In the genomic region with DNA sequence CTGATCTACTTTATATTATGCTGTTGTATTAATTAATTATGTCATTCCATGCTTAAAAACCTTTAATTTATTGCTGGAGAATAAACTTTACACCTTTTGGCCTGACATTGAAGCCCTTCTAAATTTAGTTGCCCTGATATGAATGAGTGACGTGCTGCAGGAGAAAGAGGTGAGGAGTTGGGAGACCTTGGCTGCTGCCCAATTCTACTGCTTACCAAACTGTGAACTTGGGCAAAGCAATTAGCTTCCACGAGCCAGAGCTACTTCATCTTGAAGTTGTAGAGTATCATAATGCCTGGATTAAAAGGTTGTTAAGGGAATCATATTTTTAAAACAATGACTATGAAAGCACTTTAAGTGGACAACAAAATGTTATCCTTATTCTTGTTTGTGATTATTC, we compare ENCODE assay signal across 27 cellular contexts.
DNase-seq lines count a peak whose midpoint lies in the region; ATAC-seq and TF ChIP-seq lines count a peak whose summit lies in the region.
"Had no signal": no experiment of that assay in that cellular context is flagged by ENCODE, and none has a peak within 500 bp of the region (broad histone marks: within the 10 kb centered on the region; RNA-seq: fewer than 3 reads in every experiment).

No MANE protein-coding gene starts in this region.

- POLR2A ChIA-PET in activated CD4-positive, alpha-beta memory T cell treated with anti-CD3 and anti-CD28 coated beads for 36 hours (lab: Charles Lee) = no interaction called here

- H3K79me2 ChIP-seq in neural progenitor cell (ENCODE audit: low read depth) = no peaks in the 10 kb centered on the region

- H3F3A ChIP-seq in neural progenitor cell (ENCODE audit: low read depth) = no peaks in the 10 kb centered on the region

- CTCF ChIA-PET in Calu3 (lab: Charles Lee) = interaction anchor here (0.6 kb wide), 1 partner anchor 1035 kb away, joined by 4 read pairs; no protein-coding TSS in a partner anchor
- CTCF ChIA-PET in activated CD4-positive, alpha-beta memory T cell treated with anti-CD3 and anti-CD28 coated beads for 36 hours (lab: Charles Lee) = no interaction called here

- H3K27ac ChIP-seq in neural progenitor cell = no peak overlapping the region
- H3K27ac ChIP-seq: adrenal gland, C4-2B, coronary artery, HL-60, lower lobe of right lung, Peyer's patch had no signal

- H3K9ac ChIP-seq in neural progenitor cell = no peak overlapping the region

- H4K20me1 ChIP-seq in neural progenitor cell (ENCODE audit: low read depth) = no peaks in the 10 kb centered on the region

- H3K4me1 Mint-ChIP-seq in neural progenitor cell = peaks cover 12% of the 10 kb centered on the region
- peaks cover 9% of the 10 kb centered on the region for H3K4me1 Mint-ChIP-seq in Calu3 (ENCODE audit: low read depth, unreplicated experiment)
- no peaks in the 10 kb centered on the region for H3K4me1 Mint-ChIP-seq in activated CD4-positive, alpha-beta memory T cell treated with anti-CD3 and anti-CD28 coated beads for 36 hours (ENCODE audit: low read depth)
- H3K4me1 Mint-ChIP-seq: natural killer cell had no signal

- DNase-seq in NCI-H446 treated with DMSO at 0.1 percent for 48 hours (lab: John Stamatoyannopoulos, UW) = peak; percentile 45
- DNase-seq in Right ventricle myocardium superior = peak; percentile 68
- no peak for DNase-seq in neural progenitor cell (ENCODE audit: low spot score)
- no peak for DNase-seq in Calu3
- DNase-seq in NCI-H748 (lab: John Stamatoyannopoulos, UW; ENCODE audit: unreplicated experiment) = no peak
- DNase-seq in activated CD4-positive, alpha-beta memory T cell treated with anti-CD3 and anti-CD28 coated beads for 36 hours = no peak
- DNase-seq: activated CD4-positive, alpha-beta T cell treated with anti-CD3 and anti-CD28 coated beads, Interleukin-2, amount 50 U/mL, for 4 hours; activated CD4-positive, CD25-positive, alpha-beta regulatory T cell; activated CD8-positive, alpha-beta memory T cell treated with anti-CD3 and anti-CD28 coated beads, Interleukin-2, amount 50 U/mL, for 4 hours; activated naive CD4-positive, alpha-beta T cell treated with anti-CD3 and anti-CD28 coated beads for 36 hours; adrenal gland; Karpas-422; lower lobe of right lung; natural killer cell; NCI-H1694; NCI-H2171; NCI-H524 treated with DMSO at 0.1 percent for 48 hours; Peyer's patch; stimulated activated CD4-positive, alpha-beta T cell treated with anti-CD3 and anti-CD28 coated beads, Interleukin-1b, Interleukin-23, amount 100 ng/mL, for 48 hours; T-helper 1 cell; trophoblast cell had no signal

- peaks cover 22% of the 10 kb centered on the region for H3K9me3 ChIP-seq in neural progenitor cell (ENCODE audit: low read depth)
- H3K9me3 ChIP-seq: adrenal gland, Peyer's patch had no signal

- H3K4me1 ChIP-seq in neural progenitor cell = peaks cover 10% of the 10 kb centered on the region
- H3K4me1 ChIP-seq: adrenal gland, lower lobe of right lung, Peyer's patch had no signal

- intact Hi-C loops in Right ventricle myocardium superior (cut with DNase I) (no loop called here), Calu3 (cut with micrococcal nuclease; ENCODE audit: unreplicated experiment) (no loop called here)
- intact Hi-C loops in activated CD4-positive, alpha-beta memory T cell treated with anti-CD3 and anti-CD28 coated beads for 36 hours (cut with micrococcal nuclease) = no loop called here

- H3K4me3 Mint-ChIP-seq in neural progenitor cell (no peak overlapping the region), Calu3 (ENCODE audit: low read depth, unreplicated experiment) (no peak overlapping the region)
- H3K4me3 Mint-ChIP-seq in activated CD4-positive, alpha-beta memory T cell treated with anti-CD3 and anti-CD28 coated beads for 36 hours = no peak overlapping the region
- H3K4me3 Mint-ChIP-seq: activated naive CD4-positive, alpha-beta T cell treated with anti-CD3 and anti-CD28 coated beads for 36 hours; activated T-helper 1 cell treated with anti-CD3 and anti-CD28 coated beads, Interleukin-12 subunit alpha, Interleukin-12 subunit beta, Interleukin-2, Interleukin-4 antibody, amounts not matched to agents 30 ng/mL and 10 ng/mL and 1 ng/mL, durations not matched to agents 14 hours and 24 hours and 36 hours; natural killer cell had no signal

- peaks cover 3% of the 10 kb centered on the region for H3K36me3 Mint-ChIP-seq in neural progenitor cell
- no peaks in the 10 kb centered on the region for H3K36me3 Mint-ChIP-seq in Calu3 (ENCODE audit: insufficient read depth, unreplicated experiment)
- H3K36me3 Mint-ChIP-seq in activated CD4-positive, alpha-beta memory T cell treated with anti-CD3 and anti-CD28 coated beads for 36 hours = no peaks in the 10 kb centered on the region

- no peak for TF ChIP-seq EP300 in Ishikawa (IDR thresholded peaks at IDR 0.05; ENCODE audit: borderline replicate concordance)

- H3K4me3 ChIP-seq in neural progenitor cell = no peak overlapping the region
- H3K4me3 ChIP-seq: adrenal gland, coronary artery, lower lobe of right lung, Peyer's patch, smooth muscle cell had no signal

- no peak for TF ChIP-seq CTCF in neural progenitor cell (IDR thresholded peaks at IDR 0.05)
- no peak for TF ChIP-seq CTCF in Calu3 (IDR thresholded peaks at IDR 0.05; ENCODE audit: unreplicated experiment)

- H2AFZ ChIP-seq in neural progenitor cell (replicated peaks) = no peak overlapping the region

- H3K27me3 Mint-ChIP-seq in neural progenitor cell (ENCODE audit: insufficient read depth, low read depth) (no peaks in the 10 kb centered on the region), Calu3 (ENCODE audit: unreplicated experiment) (no peaks in the 10 kb centered on the region)
- H3K27me3 Mint-ChIP-seq in activated CD4-positive, alpha-beta memory T cell treated with anti-CD3 and anti-CD28 coated beads for 36 hours = no peaks in the 10 kb centered on the region

- no peaks in the 10 kb centered on the region for H3K27me3 ChIP-seq in neural progenitor cell
- H3K27me3 ChIP-seq: adrenal gland, Peyer's patch had no signal

- no TSS peak for BruUV-seq in Calu3 (replicated peaks; lab: Mats Ljungman, UMichigan)

- no peak overlapping the region for H3K4me2 ChIP-seq in neural progenitor cell
- H3K4me2 ChIP-seq: smooth muscle cell had no signal

- peak overlapping the region; percentile 81 for H3K27ac Mint-ChIP-seq in neural progenitor cell
- H3K27ac Mint-ChIP-seq in Calu3 (ENCODE audit: unreplicated experiment) = no peak overlapping the region
- no peak overlapping the region for H3K27ac Mint-ChIP-seq in activated CD4-positive, alpha-beta memory T cell treated with anti-CD3 and anti-CD28 coated beads for 36 hours
- H3K27ac Mint-ChIP-seq: activated naive CD4-positive, alpha-beta T cell treated with anti-CD3 and anti-CD28 coated beads for 36 hours; activated T-helper 1 cell treated with anti-CD3 and anti-CD28 coated beads, Interleukin-12 subunit alpha, Interleukin-12 subunit beta, Interleukin-2, Interleukin-4 antibody, amounts not matched to agents 30 ng/mL and 10 ng/mL and 1 ng/mL, durations not matched to agents 14 hours and 24 hours and 36 hours; natural killer cell had no signal

- no peaks in the 10 kb centered on the region for H3K36me3 ChIP-seq in neural progenitor cell
- H3K36me3 ChIP-seq: adrenal gland, lower lobe of right lung, Peyer's patch had no signal

- ATAC-seq in Right ventricle myocardium superior (ENCODE audit: poor library complexity) = peak; percentile 99
- ATAC-seq: lower lobe of right lung, natural killer cell had no signal

- H3K9me3 Mint-ChIP-seq in neural progenitor cell = peaks cover 19% of the 10 kb centered on the region
- peaks cover 6% of the 10 kb centered on the region for H3K9me3 Mint-ChIP-seq in Calu3 (ENCODE audit: low read depth, unreplicated experiment)
- H3K9me3 Mint-ChIP-seq in activated CD4-positive, alpha-beta memory T cell treated with anti-CD3 and anti-CD28 coated beads for 36 hours = peaks cover 22% of the 10 kb centered on the region

- TF ChIP-seq RAD21 in Ishikawa (IDR thresholded peaks at IDR 0.05; ENCODE audit: low read depth) = no peak

TF ChIP-seq in Ishikawa, 13 proteins besides CTCF, POLR2A, EP300 and RAD21:
- TF ChIP-seq YY1 (IDR thresholded peaks at IDR 0.05; ENCODE audit: low read depth) = no peak
- 0 out of 2 replicates have a peak, but pooled peaks have one; percentile 12 for TF ChIP-seq NFIC (IDR thresholded peaks at IDR 0.05)

Comparison
In these comparisons a context has a peak if more than half of its experiments do, and no peak if none do; other contexts are left out.
1. DNase-seq: peak in NCI-H446 treated with DMSO at 0.1 percent for 48 hours (single experiment) and Right ventricle myocardium superior (single experiment); none in neural progenitor cell (single experiment), Calu3 (single experiment), NCI-H748 (single experiment) and activated CD4-positive, alpha-beta memory T cell treated with anti-CD3 and anti-CD28 coated beads for 36 hours (single experiment).